In genomic region chr10:114118514-114118913, GRCh38 we compare ENCODE assay signal across 8 cellular contexts.
"Had no signal": no experiment of that assay in that cellular context is flagged by ENCODE, and none has a peak within 500 bp of the region (broad histone marks: within the 10 kb centered on the region; RNA-seq: fewer than 3 reads in every experiment).

No MANE protein-coding gene starts in this region.

- H3K4me3 ChIP-seq: GM23248, HAP-1, K562 had no signal

- ATAC-seq: HCT116, K562 had no signal

- H3K9me3 ChIP-seq: HAP-1 had no signal

- H3K4me1 ChIP-seq: HAP-1 had no signal

- H3K4me3 Mint-ChIP-seq: HFFc6 had no signal

- H3K27ac Mint-ChIP-seq: HFFc6 had no signal

- H3K27ac ChIP-seq: GM23248 had no signal

- H3K9me3 Mint-ChIP-seq: HFFc6 had no signal

- DNase-seq: GM23248, GOT3, H7, HFFc6, IMR-90 had no signal
